In genomic region chr12:38911611-38912010, GRCh38 we compare ENCODE assay signal across 1 cellular context.
TF ChIP-seq lines count a peak whose summit lies in the region.

No MANE protein-coding gene starts in this region.

TF ChIP-seq in H1, 55 proteins besides CTCF, POLR2A, EP300 and RAD21:
- TF ChIP-seq BACH1 (IDR thresholded peaks at IDR 0.05; ENCODE audit: low read length) (no peak), SP2 (IDR thresholded peaks at IDR 0.05; ENCODE audit: low read length) (no peak), CHD2 (IDR thresholded peaks at IDR 0.05; ENCODE audit: low read length) (no peak), RNF2 (IDR thresholded peaks at IDR 0.05; ENCODE audit: borderline replicate concordance, low read depth, low read length, missing control alignments, poor library complexity, severe bottlenecking) (no peak), SUZ12 (IDR thresholded peaks at IDR 0.05; ENCODE audit: low read length) (no peak), RFX5 (IDR thresholded peaks at IDR 0.05; ENCODE audit: borderline replicate concordance, low read depth, low read length) (no peak), JUND (IDR thresholded peaks at IDR 0.05; ENCODE audit: low read length) (no peak), BRCA1 (IDR thresholded peaks at IDR 0.05; ENCODE audit: low read depth, low read length) (no peak), BCL11A (IDR thresholded peaks at IDR 0.05; ENCODE audit: low read depth in 2 of 2, low read length in 2 of 2) (no peak), SIN3A (conservative IDR thresholded peaks at IDR 0.05 in 1 of 2, IDR thresholded peaks at IDR 0.05 in 1 of 2; ENCODE audit: low read depth in 1 of 2, low read length in 2 of 2) (no peak), EGR1 (IDR thresholded peaks at IDR 0.05; ENCODE audit: borderline replicate concordance, low read depth, low read length) (no peak), HDAC6 (IDR thresholded peaks at IDR 0.05; ENCODE audit: low read depth, low read length) (no peak), TAF7 (optimal IDR thresholded peaks at IDR 0.05; ENCODE audit: borderline replicate concordance, low read depth, low read length) (no peak), ATF3 (IDR thresholded peaks at IDR 0.05; ENCODE audit: insufficient read depth, low read depth, low read length) (no peak), SIX5 (IDR thresholded peaks at IDR 0.05; ENCODE audit: low read depth, low read length) (no peak), ATF2 (IDR thresholded peaks at IDR 0.05; ENCODE audit: low read length) (no peak), GTF2F1 (IDR thresholded peaks at IDR 0.05; ENCODE audit: borderline replicate concordance, low read depth, low read length) (no peak), PHF8 (conservative IDR thresholded peaks at IDR 0.05; ENCODE audit: low read depth, low read length) (no peak), EZH2 (IDR thresholded peaks at IDR 0.05; ENCODE audit: low read depth, low read length, severe bottlenecking) (no peak)
- TF ChIP-seq, protein P1, sequence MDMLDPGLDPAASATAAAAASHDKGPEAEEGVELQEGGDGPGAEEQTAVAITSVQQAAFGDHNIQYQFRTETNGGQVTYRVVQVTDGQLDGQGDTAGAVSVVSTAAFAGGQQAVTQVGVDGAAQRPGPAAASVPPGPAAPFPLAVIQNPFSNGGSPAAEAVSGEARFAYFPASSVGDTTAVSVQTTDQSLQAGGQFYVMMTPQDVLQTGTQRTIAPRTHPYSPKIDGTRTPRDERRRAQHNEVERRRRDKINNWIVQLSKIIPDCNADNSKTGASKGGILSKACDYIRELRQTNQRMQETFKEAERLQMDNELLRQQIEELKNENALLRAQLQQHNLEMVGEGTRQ (IDR thresholded peaks at IDR 0.05; ENCODE audit: low read length) = no peak
